ENCODE assay signal across 16 cellular contexts in the genomic region with DNA sequence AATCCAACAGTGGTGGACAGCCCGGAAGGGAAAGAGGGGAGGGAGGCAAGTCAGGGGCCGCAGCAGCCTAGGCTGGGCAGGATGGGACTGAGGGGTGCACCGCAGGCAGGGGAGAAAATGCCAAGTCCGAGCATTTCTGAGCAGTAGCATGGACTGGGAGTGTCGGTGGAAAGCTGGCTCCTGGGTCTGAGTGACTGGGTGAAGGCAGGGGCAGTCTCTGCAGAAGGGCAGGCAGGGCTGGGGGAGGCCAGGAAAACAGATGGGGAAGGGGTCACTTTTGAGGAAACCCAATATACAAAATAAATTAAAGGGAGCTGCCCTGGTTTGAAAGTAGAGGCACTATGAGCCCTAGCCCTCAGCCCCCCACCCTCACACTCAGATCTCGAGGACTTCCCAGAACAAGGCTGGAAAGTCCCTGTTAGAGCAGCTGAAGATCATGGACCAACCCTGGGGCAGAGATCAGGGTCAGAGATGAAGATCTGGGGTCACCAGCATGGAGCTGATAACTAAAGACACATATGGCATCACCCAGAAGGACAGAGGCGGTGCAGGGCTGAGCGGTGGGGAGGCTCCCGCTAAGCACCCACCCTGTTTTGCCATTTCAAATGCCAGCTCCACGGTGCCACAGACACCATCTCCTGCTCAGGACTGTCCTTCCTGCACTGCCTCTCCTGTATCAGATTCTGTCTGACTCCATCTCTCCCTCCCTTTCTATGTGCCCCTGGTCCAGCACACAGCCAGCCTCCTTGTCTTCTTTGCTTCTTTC. TPM values are rescaled to one million over a fixed set of nuclear protein-coding genes. Genes with fewer than 3 reads are reported as not detected.
DNase-seq lines count a peak whose midpoint lies in the region; ATAC-seq, FAIRE-seq and TF ChIP-seq lines count a peak whose summit lies in the region.
"Had no signal": no experiment of that assay in that cellular context is flagged by ENCODE, and none has a peak within 500 bp of the region (broad histone marks: within the 10 kb centered on the region; RNA-seq: fewer than 3 reads in every experiment).

No MANE protein-coding gene starts in this region.

- peak; percentile 12 for FAIRE-seq in GM18507 (lab: Jason Lieb, UNC)
- FAIRE-seq: D721Med, frontal cortex had no signal

- DNase-seq in activated CD8-positive, alpha-beta memory T cell treated with anti-CD3 and anti-CD28 coated beads for 24 hours: peak; percentile 54
- no peak for DNase-seq in activated CD8-positive, alpha-beta memory T cell treated with anti-CD3 and anti-CD28 coated beads, Interleukin-2, amount 10 ng/mL, durations not matched to agents 7 days and 5 days
- DNase-seq in GM18507 (ENCODE audit: extremely low spot score, insufficient read length, low read depth) (no peak), sciatic nerve (ENCODE audit: low spot score) (no peak), MCF 10A (ENCODE audit: unreplicated experiment) (no peak), NOMO-1 (lab: John Stamatoyannopoulos, UW; ENCODE audit: unreplicated experiment in 2 of 2) (no peak)
- DNase-seq in naive thymus-derived CD8-positive, alpha-beta T cell: no peak
- DNase-seq: activated CD4-positive, alpha-beta T cell treated with anti-CD3 and anti-CD28 coated beads for 48 hours; H9; left lung; NCI-H1417 treated with DMSO at 0.1 percent for 48 hours; NCI-H226; nephron progenitor cell had no signal

- no peaks in the 10 kb centered on the region for H3K36me3 Mint-ChIP-seq in activated CD8-positive, alpha-beta memory T cell treated with anti-CD3 and anti-CD28 coated beads, Interleukin-2, amount 10 ng/mL, durations not matched to agents 7 days and 5 days
- no peaks in the 10 kb centered on the region for H3K36me3 Mint-ChIP-seq in activated T-helper 17 cell treated with anti-CD3 and anti-CD28 coated beads, Interleukin-2, amount 50 U/mL, for 72 hours (ENCODE audit: low read depth)
- H3K36me3 Mint-ChIP-seq in naive thymus-derived CD8-positive, alpha-beta T cell: no peaks in the 10 kb centered on the region
- H3K36me3 Mint-ChIP-seq in MCF 10A (ENCODE audit: insufficient read depth, unreplicated experiment): no peaks in the 10 kb centered on the region

- no peaks in the 10 kb centered on the region for H3K9me3 Mint-ChIP-seq in activated CD8-positive, alpha-beta memory T cell treated with anti-CD3 and anti-CD28 coated beads, Interleukin-2, amount 10 ng/mL, durations not matched to agents 7 days and 5 days (ENCODE audit: low read depth)
- no peaks in the 10 kb centered on the region for H3K9me3 Mint-ChIP-seq in activated T-helper 17 cell treated with anti-CD3 and anti-CD28 coated beads, Interleukin-2, amount 50 U/mL, for 72 hours
- no peaks in the 10 kb centered on the region for H3K9me3 Mint-ChIP-seq in naive thymus-derived CD8-positive, alpha-beta T cell
- no peaks in the 10 kb centered on the region for H3K9me3 Mint-ChIP-seq in MCF 10A (ENCODE audit: unreplicated experiment)
- H3K9me3 Mint-ChIP-seq: H9, nephron progenitor cell had no signal

- H3K4me3 Mint-ChIP-seq in activated CD8-positive, alpha-beta memory T cell treated with anti-CD3 and anti-CD28 coated beads, Interleukin-2, amount 10 ng/mL, durations not matched to agents 7 days and 5 days: no peak overlapping the region
- peak overlapping the region; percentile 20 for H3K4me3 Mint-ChIP-seq in activated T-helper 17 cell treated with anti-CD3 and anti-CD28 coated beads, Interleukin-2, amount 50 U/mL, for 72 hours
- H3K4me3 Mint-ChIP-seq in naive thymus-derived CD8-positive, alpha-beta T cell: peak overlapping the region in 1 of 10 donors; percentile 19
- H3K4me3 Mint-ChIP-seq in MCF 10A (ENCODE audit: unreplicated experiment): no peak overlapping the region
- H3K4me3 Mint-ChIP-seq: H9, nephron progenitor cell had no signal

- BruUV-seq in MCF 10A (replicated peaks; lab: Mats Ljungman, UMichigan): no TSS peak

- H3K27me3 Mint-ChIP-seq in activated CD8-positive, alpha-beta memory T cell treated with anti-CD3 and anti-CD28 coated beads, Interleukin-2, amount 10 ng/mL, durations not matched to agents 7 days and 5 days: no peaks in the 10 kb centered on the region
- H3K27me3 Mint-ChIP-seq in activated T-helper 17 cell treated with anti-CD3 and anti-CD28 coated beads, Interleukin-2, amount 50 U/mL, for 72 hours: no peaks in the 10 kb centered on the region
- no peaks in the 10 kb centered on the region for H3K27me3 Mint-ChIP-seq in naive thymus-derived CD8-positive, alpha-beta T cell
- H3K27me3 Mint-ChIP-seq in MCF 10A (ENCODE audit: insufficient read depth, unreplicated experiment): peaks cover 12% of the 10 kb centered on the region

- no peak overlapping the region for H3K27ac Mint-ChIP-seq in activated CD8-positive, alpha-beta memory T cell treated with anti-CD3 and anti-CD28 coated beads, Interleukin-2, amount 10 ng/mL, durations not matched to agents 7 days and 5 days
- H3K27ac Mint-ChIP-seq in activated T-helper 17 cell treated with anti-CD3 and anti-CD28 coated beads, Interleukin-2, amount 50 U/mL, for 72 hours: peak overlapping the region; percentile 73
- H3K27ac Mint-ChIP-seq in naive thymus-derived CD8-positive, alpha-beta T cell: peak overlapping the region; percentile 55 to 99 (median 91)
- no peak overlapping the region for H3K27ac Mint-ChIP-seq in MCF 10A (ENCODE audit: low read depth, unreplicated experiment)
- H3K27ac Mint-ChIP-seq: H9, nephron progenitor cell had no signal

- TF ChIP-seq CTCF in MCF 10A (IDR thresholded peaks at IDR 0.05; ENCODE audit: unreplicated experiment): no peak

- POLR2A ChIA-PET in naive thymus-derived CD8-positive, alpha-beta T cell (lab: Charles Lee): interaction anchor here (0.9 to 17.3 kb wide), 3 partner anchors 8 to 298 kb away, joined by 3 to 476 read pairs (median 268); no protein-coding TSS in a partner anchor
- POLR2A ChIA-PET in MCF 10A (lab: Yijun Ruan, JAX): interaction anchor here (0.6 kb wide), 1 partner anchor 244 kb away, joined by 3 read pairs; no protein-coding TSS in a partner anchor

- peaks cover 37% of the 10 kb centered on the region for H3K4me1 Mint-ChIP-seq in activated CD8-positive, alpha-beta memory T cell treated with anti-CD3 and anti-CD28 coated beads, Interleukin-2, amount 10 ng/mL, durations not matched to agents 7 days and 5 days
- H3K4me1 Mint-ChIP-seq in activated T-helper 17 cell treated with anti-CD3 and anti-CD28 coated beads, Interleukin-2, amount 50 U/mL, for 72 hours: peaks cover 47% of the 10 kb centered on the region
- peaks cover 52 to 84% (median 79%) of the 10 kb centered on the region in 4 donors for H3K4me1 Mint-ChIP-seq in naive thymus-derived CD8-positive, alpha-beta T cell
- H3K4me1 Mint-ChIP-seq in MCF 10A (ENCODE audit: insufficient read depth, unreplicated experiment): no peaks in the 10 kb centered on the region

- CTCF ChIA-PET in activated CD8-positive, alpha-beta memory T cell treated with anti-CD3 and anti-CD28 coated beads, Interleukin-2, amount 10 ng/mL, durations not matched to agents 7 days and 5 days (lab: Charles Lee): interaction anchor here (0.7 to 1.0 kb wide), 2 partner anchors 9 kb away, joined by 3 to 5 read pairs; no protein-coding TSS in a partner anchor
- CTCF ChIA-PET in MCF 10A (lab: Yijun Ruan, JAX): interaction anchor here (1.3 kb wide), 1 partner anchor 10 kb away, joined by 4 read pairs; no protein-coding TSS in a partner anchor

- no peak for ATAC-seq in activated CD8-positive, alpha-beta memory T cell treated with anti-CD3 and anti-CD28 coated beads, Interleukin-2, amount 10 ng/mL, durations not matched to agents 7 days and 5 days
- ATAC-seq in activated T-helper 17 cell treated with anti-CD3 and anti-CD28 coated beads, Interleukin-2, amount 50 U/mL, for 72 hours (replicated peaks): peak; percentile 5
- ATAC-seq in naive thymus-derived CD8-positive, alpha-beta T cell: no peak
- ATAC-seq in sciatic nerve: no peak
- ATAC-seq: left lung had no signal

- intact Hi-C loops in sciatic nerve (cut with DNase I) (loop anchor here (10.0 kb wide), 1 partner anchor 445 kb away; no protein-coding TSS in a partner anchor), MCF 10A (cut with micrococcal nuclease) (no loop called here)

RNA-seq across cellular contexts. Expression of gene ETS1, which starts 32.4 kb away (rescaled TPM):
- 100 to 1,000 TPM; 408 to 671 TPM for total RNA-seq in activated CD8-positive, alpha-beta memory T cell treated with anti-CD3 and anti-CD28 coated beads, Interleukin-2, amount 10 ng/mL, durations not matched to agents 7 days and 5 days
- 100 to 1,000 TPM; 309 to 471 TPM for total RNA-seq in activated T-helper 17 cell treated with anti-CD3 and anti-CD28 coated beads, Interleukin-2, amount 50 U/mL, for 72 hours
- total RNA-seq in naive thymus-derived CD8-positive, alpha-beta T cell: 100 to 1,000 TPM; 925 to 962 TPM
- polyA plus RNA-seq in naive thymus-derived CD8-positive, alpha-beta T cell: 100 to 1,000 TPM; 407 to 433 (median 430) TPM
- total RNA-seq in sciatic nerve (90.8 TPM), MCF 10A (2022) (63.2 and 82.0 TPM in 2 replicates)

Comparison
In these comparisons a context has a peak if more than half of its experiments do, and no peak if none do; other contexts are left out.
1. H3K27ac Mint-ChIP-seq: peak in activated T-helper 17 cell treated with anti-CD3 and anti-CD28 coated beads, Interleukin-2, amount 50 U/mL, for 72 hours (single experiment) and naive thymus-derived CD8-positive, alpha-beta T cell (10 of 10); none in activated CD8-positive, alpha-beta memory T cell treated with anti-CD3 and anti-CD28 coated beads, Interleukin-2, amount 10 ng/mL, durations not matched to agents 7 days and 5 days (single experiment) and MCF 10A (single experiment).